In the genomic region with DNA sequence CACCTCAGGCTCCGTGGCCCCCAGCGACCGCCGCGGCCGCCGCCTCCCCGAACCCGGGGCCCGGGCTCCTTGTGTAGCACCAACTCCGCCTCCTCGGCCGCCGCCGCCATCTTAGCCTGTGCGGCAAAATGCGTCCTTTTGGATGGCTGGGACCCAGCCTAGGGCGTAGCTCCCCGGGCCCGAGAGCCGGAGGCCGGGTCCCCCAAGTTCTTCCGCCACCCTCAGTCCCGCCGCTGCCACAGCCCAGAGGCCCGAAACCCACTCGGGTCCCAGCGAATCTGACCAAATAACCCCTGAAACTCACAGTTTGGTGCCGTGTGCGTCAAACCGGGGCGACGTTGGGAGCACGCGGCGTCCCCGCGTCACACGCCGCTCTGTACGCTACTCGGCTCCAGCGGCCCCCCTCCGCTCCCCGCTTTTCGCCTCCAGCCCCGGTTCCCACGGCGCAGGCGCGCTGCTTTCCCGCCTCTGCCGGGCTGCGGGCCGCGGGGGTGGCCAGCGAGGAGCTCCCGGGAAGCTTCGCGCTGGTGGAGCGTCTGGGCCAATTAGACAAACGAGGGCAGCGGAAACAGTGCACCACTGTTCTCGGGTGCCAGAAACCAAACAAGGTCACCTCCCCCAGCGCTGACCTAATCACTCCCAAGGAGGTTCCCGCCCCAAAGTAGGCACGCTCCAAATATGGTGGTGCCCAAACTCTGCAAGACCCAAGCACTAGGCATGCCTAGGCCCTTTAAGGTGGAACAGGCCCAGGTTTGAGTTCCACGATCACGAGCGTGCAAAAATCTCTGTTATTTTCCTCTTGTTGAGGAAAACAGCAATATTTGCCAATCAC, we compare ENCODE assay signal across 8 cellular contexts. TPM values are rescaled to one million over a fixed set of nuclear protein-coding genes. Genes with fewer than 3 reads are reported as not detected.
DNase-seq lines count a peak whose midpoint lies in the region; ATAC-seq and TF ChIP-seq lines count a peak whose summit lies in the region.

A gene (minus strand): TSS at position 350 of the 832 bp plus-strand sequence. CDS start 39,682 bp downstream, outside the sequence.

- H3K4me3 Mint-ChIP-seq in progenitor cell of endocrine pancreas (ENCODE audit: low read depth): peak within 1 kb of the TSS; percentile 99

- H3K9me3 Mint-ChIP-seq in progenitor cell of endocrine pancreas (ENCODE audit: low read depth): no peaks in the 10 kb centered on the region

- H3K27ac Mint-ChIP-seq in progenitor cell of endocrine pancreas: peak within 1 kb of the TSS; percentile 100

- DNase-seq in NCI-H146 (lab: John Stamatoyannopoulos, UW) (peak; percentile 94), amniotic epithelial cell (ENCODE audit: low read depth) (peak; percentile 92), left cardiac atrium (peak; percentile 92), progenitor cell of endocrine pancreas (ENCODE audit: low spot score, unreplicated experiment) (peak; percentile 83), upper lobe of right lung (peak; percentile 97)

- peaks cover 44% of the 10 kb centered on the region for H3K4me1 ChIP-seq in upper lobe of right lung

- peak; percentile 74 for ATAC-seq in HG02870 (IDR thresholded peaks at IDR 0.05; ENCODE audit: unreplicated experiment)
- ATAC-seq in left cardiac atrium: peak; percentile 95 to 96
- peak; percentile 96 for ATAC-seq in upper lobe of right lung

- H3K36me3 ChIP-seq in upper lobe of right lung: no peaks in the 10 kb centered on the region

- H3K27me3 Mint-ChIP-seq in progenitor cell of endocrine pancreas: no peaks in the 10 kb centered on the region

- peak within 1 kb of the TSS; percentile 85 for H3K4me3 ChIP-seq in upper lobe of right lung

- H3K27ac ChIP-seq in upper lobe of right lung: peak within 1 kb of the TSS; percentile 100

- peak; percentile 72 for TF ChIP-seq POLR2A in GM15510 (IDR thresholded peaks at IDR 0.05; ENCODE audit: borderline replicate concordance, extremely low read depth, insufficient read length)

- no peaks in the 10 kb centered on the region for H3K27me3 ChIP-seq in upper lobe of right lung

- H3K9me3 ChIP-seq in upper lobe of right lung: no peaks in the 10 kb centered on the region

- H3K36me3 Mint-ChIP-seq in progenitor cell of endocrine pancreas (ENCODE audit: insufficient read depth): peaks cover 16% of the 10 kb centered on the region

- intact Hi-C loops in T-helper 1 cell treated with Interleukin-12 subunit alpha and Interleukin-12 subunit beta and Interleukin-4 antibody, amounts not matched to agents 30 ng/mL and 1 ng/mL, for 36 hours (cut with micrococcal nuclease): loop anchor here (1.0 to 5.0 kb wide), 10 partner anchors 143 to 1941 kb away; a partner anchor contains a TSS
- intact Hi-C loops in left cardiac atrium (cut with DNase I) (loop anchor here in 1 of 2 donors (5.0 kb wide), 1 partner anchor 170 kb away; no protein-coding TSS in a partner anchor), upper lobe of right lung (cut with DNase I) (no loop called here)

- H3K4me1 Mint-ChIP-seq in progenitor cell of endocrine pancreas (ENCODE audit: low read depth): peaks cover 26% of the 10 kb centered on the region

- TF ChIP-seq CTCF in progenitor cell of endocrine pancreas (IDR thresholded peaks at IDR 0.05; ENCODE audit: unreplicated experiment): no peak
- TF ChIP-seq CTCF in upper lobe of right lung (IDR thresholded peaks at IDR 0.05): no peak

RNA-seq across cellular contexts. Expression of the gene that starts here (rescaled TPM):
- 63.6 and 68.5 TPM in 2 replicates for total RNA-seq in T-helper 1 cell treated with Interleukin-12 subunit alpha and Interleukin-12 subunit beta and Interleukin-4 antibody, amounts not matched to agents 30 ng/mL and 1 ng/mL, for 36 hours
- total RNA-seq in left cardiac atrium (10 to 100 TPM; 29.1 to 41.3 TPM), progenitor cell of endocrine pancreas (100 and 101 TPM in 2 replicates), upper lobe of right lung (51.9 TPM)

Comparison
In these comparisons a context has a peak if more than half of its experiments do, and no peak if none do; other contexts are left out.
1. Peak in every context shown above with its lines: DNase-seq, ATAC-seq, H3K4me3 ChIP-seq and H3K27ac ChIP-seq.